In genomic region chr3:142888099-142888483, GRCh38 we compare ENCODE assay signal across 9 cellular contexts. TPM values are rescaled to one million over a fixed set of nuclear protein-coding genes. Genes with fewer than 3 reads are reported as not detected.
A peak's percentile ranks its signal among the peaks of the same experiment; 100 is the strongest.
DNase-seq lines count a peak whose midpoint lies in the region; ATAC-seq, FAIRE-seq and TF ChIP-seq lines count a peak whose summit lies in the region.
"Had no signal": no experiment of that assay in that cellular context is flagged by ENCODE, and none has a peak within 500 bp of the region (broad histone marks: within the 10 kb centered on the region; RNA-seq: fewer than 3 reads in every experiment).

No MANE protein-coding gene starts in this region.

- CTCF ChIA-PET in activated CD4-positive, alpha-beta T cell treated with anti-CD3 and anti-CD28 coated beads for 36 hours (lab: Charles Lee), result interaction anchor here (2.4 kb wide), 1 partner anchor 59 kb away, joined by 7 read pairs; no protein-coding TSS in a partner anchor
- CTCF ChIA-PET in GM12878 (lab: Yijun Ruan, JAX), result no interaction called here

- no peak for TF ChIP-seq CTCF in GM12878 (IDR thresholded peaks at IDR 0.05 in 2 of 3, conservative IDR thresholded peaks at IDR 0.05 in 1 of 3; ENCODE audit: control insufficient read depth in 2 of 3, extremely low read depth in 1 of 3, insufficient read depth in 1 of 3, low read depth in 3 of 3, low read length in 3 of 3)

- H3K9me3 ChIP-seq in GM12878 (replicated peaks; ENCODE audit: control insufficient read depth, insufficient read depth, low read length), result no peaks in the 10 kb centered on the region

- peak overlapping the region; percentile 57 for H3K4me3 Mint-ChIP-seq in activated CD4-positive, alpha-beta T cell treated with anti-CD3 and anti-CD28 coated beads for 36 hours
- H3K4me3 Mint-ChIP-seq in immature natural killer cell, result peak overlapping the region; percentile 15 to 49 (median 36)
- H3K4me3 Mint-ChIP-seq in stimulated activated naive CD8-positive, alpha-beta T cell treated with anti-CD3 and anti-CD28 coated beads, Interleukin-15, Interleukin-2, amounts not matched to agents 100 ng/mL and 50 ng/mL, for 24 hours, result peak overlapping the region; percentile 76

- no peaks in the 10 kb centered on the region for H3K9me3 Mint-ChIP-seq in activated CD4-positive, alpha-beta T cell treated with anti-CD3 and anti-CD28 coated beads for 36 hours (ENCODE audit: low read depth)
- peaks cover 0 to 1% (median 0%) of the 10 kb centered on the region in 6 donors for H3K9me3 Mint-ChIP-seq in immature natural killer cell
- no peaks in the 10 kb centered on the region for H3K9me3 Mint-ChIP-seq in stimulated activated naive CD8-positive, alpha-beta T cell treated with anti-CD3 and anti-CD28 coated beads, Interleukin-15, Interleukin-2, amounts not matched to agents 100 ng/mL and 50 ng/mL, for 24 hours

- ATAC-seq in activated CD4-positive, alpha-beta T cell treated with anti-CD3 and anti-CD28 coated beads for 36 hours, result peak; percentile 31
- ATAC-seq in GM12878 (no peak; the same call in 2 of the 3 replicates), HG02678 (IDR thresholded peaks at IDR 0.05; ENCODE audit: unreplicated experiment) (no peak)

- H3K27me3 Mint-ChIP-seq in activated CD4-positive, alpha-beta T cell treated with anti-CD3 and anti-CD28 coated beads for 36 hours, result peaks cover 40% of the 10 kb centered on the region
- H3K27me3 Mint-ChIP-seq in immature natural killer cell (ENCODE audit: low read depth in 3 of 3), result peaks cover 4 to 19% (median 8%) of the 10 kb centered on the region in 3 donors
- H3K27me3 Mint-ChIP-seq in stimulated activated naive CD8-positive, alpha-beta T cell treated with anti-CD3 and anti-CD28 coated beads, Interleukin-15, Interleukin-2, amounts not matched to agents 100 ng/mL and 50 ng/mL, for 24 hours, result peaks cover 56% of the 10 kb centered on the region

- DNase-seq in activated CD4-positive, alpha-beta T cell treated with anti-CD3 and anti-CD28 coated beads for 36 hours, result peak; percentile 20
- DNase-seq in activated CD4-positive, alpha-beta T cell treated with anti-CD3 and anti-CD28 coated beads, Interleukin-2, amount 50 U/mL, for 1 hour, result no peak
- peak; percentile 36 for DNase-seq in NCI-H2196 (lab: John Stamatoyannopoulos, UW; ENCODE audit: unreplicated experiment)
- DNase-seq in GM12878 (ENCODE audit: low read depth, low spot score), result no peak
- DNase-seq in immature natural killer cell, result no peak
- DNase-seq in midbrain (lab: John Stamatoyannopoulos, UW), result no peak

- H3K27ac Mint-ChIP-seq in activated CD4-positive, alpha-beta T cell treated with anti-CD3 and anti-CD28 coated beads for 36 hours, result no peak overlapping the region
- H3K27ac Mint-ChIP-seq in immature natural killer cell, result no peak overlapping the region
- H3K27ac Mint-ChIP-seq in stimulated activated naive CD8-positive, alpha-beta T cell treated with anti-CD3 and anti-CD28 coated beads, Interleukin-15, Interleukin-2, amounts not matched to agents 100 ng/mL and 50 ng/mL, for 24 hours, result peak overlapping the region; percentile 47

- WGBS in GM12878 (ENCODE audit: insufficient coverage, insufficient replicate concordance, low lambda C conversion rate, missing lambda C conversion rate), result 35% methylated on average over 14 of the region's 14 CpGs

- H3K9ac ChIP-seq in GM12878 (ENCODE audit: control insufficient read depth, insufficient read depth, low read length), result no peak overlapping the region

- no peak for TF ChIP-seq POLR2A in GM12878 (IDR thresholded peaks at IDR 0.05; ENCODE audit: low read depth, low read length)

- intact Hi-C loops in activated CD4-positive, alpha-beta T cell treated with anti-CD3 and anti-CD28 coated beads for 36 hours (cut with DNase I, micrococcal nuclease), result loop anchor here in 1 of 2 experiments (2.0 kb wide), 1 partner anchor 75 kb away; the partner anchor contains the start of gene PAQR9
- intact Hi-C loops in GM12878 (cut with micrococcal nuclease; ENCODE audit: unreplicated experiment), result no loop called here

- no peaks in the 10 kb centered on the region for H3K4me1 ChIP-seq in GM12878 (ENCODE audit: control insufficient read depth, insufficient read depth, low read length)

- no TSS peak for BruUV-seq in GM12878 (replicated peaks; lab: Mats Ljungman, UMichigan)

- SMC1A ChIA-PET in GM12878 (lab: Charles Lee; ENCODE audit: uncharacterized antibody, unreplicated experiment), result no interaction called here

- no peak for TF ChIP-seq EP300 in GM12878 (IDR thresholded peaks at IDR 0.05; ENCODE audit: borderline replicate concordance in 1 of 2, control insufficient read depth in 1 of 2, low read depth in 2 of 2, low read length in 2 of 2)

- in situ Hi-C loops in GM12878 (cut with MboI), result no loop called here

- no peaks in the 10 kb centered on the region for H3K36me3 Mint-ChIP-seq in activated CD4-positive, alpha-beta T cell treated with anti-CD3 and anti-CD28 coated beads for 36 hours (ENCODE audit: low read depth)
- no peaks in the 10 kb centered on the region for H3K36me3 Mint-ChIP-seq in immature natural killer cell
- no peaks in the 10 kb centered on the region for H3K36me3 Mint-ChIP-seq in stimulated activated naive CD8-positive, alpha-beta T cell treated with anti-CD3 and anti-CD28 coated beads, Interleukin-15, Interleukin-2, amounts not matched to agents 100 ng/mL and 50 ng/mL, for 24 hours (ENCODE audit: low read depth)

- no peaks in the 10 kb centered on the region for H4K20me1 ChIP-seq in GM12878 (ENCODE audit: control insufficient read depth, insufficient read depth)

- peaks cover 8 to 20% of the 10 kb centered on the region in 2 experiments for H3K27me3 ChIP-seq in GM12878 (replicated peaks in 1 of 2; ENCODE audit: control insufficient read depth in 2 of 2, insufficient read depth in 2 of 2, low read length in 1 of 2)

- H3K27ac ChIP-seq in GM12878 (ENCODE audit: control insufficient read depth, insufficient read depth), result no peak overlapping the region

- no peak for TF ChIP-seq RAD21 in GM12878 (IDR thresholded peaks at IDR 0.05; ENCODE audit: insufficient read depth, low read depth, low read length)

- no peaks in the 10 kb centered on the region for H3K79me2 ChIP-seq in GM12878 (ENCODE audit: control insufficient read depth, insufficient read depth, low read length)

- no peak overlapping the region for H2AFZ ChIP-seq in GM12878 (ENCODE audit: control insufficient read depth, low read depth, low read length)

- no peak overlapping the region for H3K4me3 ChIP-seq in GM12878

- H3K4me1 Mint-ChIP-seq in activated CD4-positive, alpha-beta T cell treated with anti-CD3 and anti-CD28 coated beads for 36 hours, result peaks cover 7% of the 10 kb centered on the region
- peaks cover 3 to 13% of the 10 kb centered on the region in 2 donors for H3K4me1 Mint-ChIP-seq in immature natural killer cell
- H3K4me1 Mint-ChIP-seq in stimulated activated naive CD8-positive, alpha-beta T cell treated with anti-CD3 and anti-CD28 coated beads, Interleukin-15, Interleukin-2, amounts not matched to agents 100 ng/mL and 50 ng/mL, for 24 hours (ENCODE audit: low read depth), result peaks cover 11% of the 10 kb centered on the region

- no peaks in the 10 kb centered on the region for H3K36me3 ChIP-seq in GM12878 (ENCODE audit: control insufficient read depth in 2 of 2, insufficient read depth in 2 of 2, low read length in 1 of 2)

- peak overlapping the region; percentile 66; the same call in 1 of the 2 replicates for H3K4me2 ChIP-seq in GM12878 (ENCODE audit: control insufficient read depth, insufficient read depth)

- POLR2A ChIA-PET in activated CD4-positive, alpha-beta T cell treated with anti-CD3 and anti-CD28 coated beads for 36 hours (lab: Charles Lee), result no interaction called here
- POLR2A ChIA-PET in GM12878 (lab: Charles Lee), result no interaction called here

- RAD21 ChIA-PET in GM12878 (lab: Charles Lee; ENCODE audit: unreplicated experiment), result no interaction called here

- FAIRE-seq in GM12878 (lab: Jason Lieb, UNC), result no peak
- FAIRE-seq: G401.6 had no signal

TF ChIP-seq in GM12878, 131 proteins besides CTCF, POLR2A, EP300 and RAD21:
- TF ChIP-seq RB1 (IDR thresholded peaks at IDR 0.05; ENCODE audit: borderline replicate concordance) (no peak), HDGF (IDR thresholded peaks at IDR 0.05) (no peak)
TF ChIP-seq in GM12878: peak in this region for 0.

RNA-seq across cellular contexts. Expression of gene PCOLCE2, which starts 0.8 kb away (rescaled TPM):
- under 1 TPM; 0.39 to 0.55 TPM for total RNA-seq in activated CD4-positive, alpha-beta T cell treated with anti-CD3 and anti-CD28 coated beads for 36 hours
- 1.4 and 1.5 TPM in 2 replicates for total RNA-seq in GM12878 (2013; cell fraction: nucleolus; rRNA removed)
- total RNA-seq in GM12878 (2014; rRNA removed) (0.11 and 0.49 TPM in 2 replicates), GM12878 (2014; rRNA removed; fragmentation: Illumina TruSeq; extraction: Trizol) (0.23 and 0.40 TPM in 2 replicates), GM12878 (2021) (0.41 and 1.1 TPM in 2 replicates)
- polyA plus RNA-seq in GM12878 (2011; ENCODE audit: low read depth), result not detected
- polyA plus RNA-seq in GM12878 (2011; rRNA removed) (7.6 and 11.9 TPM in 2 replicates), GM12878 (2014; fragmentation: Illumina TruSeq; extraction: Trizol) (0.34 and 0.60 TPM in 2 replicates), GM12878 (2014; fragmentation: Nextera tagmentation; extraction: Ambion mirVana) (under 1 TPM; 0.20 to 0.31 TPM), GM12878 (2014; rRNA removed) (0.27 and 0.78 TPM in 2 replicates), GM12878 (2016; fragmentation: Nextera tagmentation; extraction: Ambion mirVana) (under 1 TPM; 0.40 to 0.76 TPM), immature natural killer cell (not detected)
- 3.5 and 4.4 TPM in 2 replicates for polyA plus RNA-seq in GM12878 (2011; cell fraction: cytosol; rRNA removed)
- 5.1 and 6.7 TPM in 2 replicates for polyA plus RNA-seq in GM12878 (2011; cell fraction: nucleus; rRNA removed)
- 0.24 and 0.46 TPM in 2 replicates for polyA plus RNA-seq in GM12878 (2012)
- 6.0 and 8.1 TPM in 2 replicates for polyA minus RNA-seq in GM12878 (2011; rRNA and poly(A)+ RNA removed)
- polyA minus RNA-seq in GM12878 (2011; cell fraction: cytosol; rRNA and poly(A)+ RNA removed), result 2.1 and 2.4 TPM in 2 replicates
- 4.6 and 5.9 TPM in 2 replicates for polyA minus RNA-seq in GM12878 (2011; cell fraction: nucleus; rRNA and poly(A)+ RNA removed)

Comparison
In these comparisons a context has a peak if more than half of its experiments do, and no peak if none do; other contexts are left out.
1. DNase-seq: peak in activated CD4-positive, alpha-beta T cell treated with anti-CD3 and anti-CD28 coated beads for 36 hours (single experiment) and NCI-H2196 (single experiment); none in activated CD4-positive, alpha-beta T cell treated with anti-CD3 and anti-CD28 coated beads, Interleukin-2, amount 50 U/mL, for 1 hour (single experiment), GM12878 (single experiment), immature natural killer cell (0 of 3) and midbrain (single experiment).
2. Peak in every context shown above with its lines, with median percentiles within 50 percentile points of each other: H3K4me3 Mint-ChIP-seq.